ENCODE assay signal across 27 cellular contexts in genomic region chr22:29600846-29601245, GRCh38.
"Had no signal": no experiment of that assay in that cellular context is flagged by ENCODE, and none has a peak within 500 bp of the region (broad histone marks: within the 10 kb centered on the region; RNA-seq: fewer than 3 reads in every experiment).

No MANE protein-coding gene starts in this region.

- DNase-seq: activated CD4-positive, alpha-beta T cell treated with anti-CD3 and anti-CD28 coated beads for 4 hours; activated CD4-positive, alpha-beta T cell treated with anti-CD3 and anti-CD28 coated beads, Interleukin-2, amount 50 U/mL, for 4 hours; activated CD8-positive, alpha-beta T cell treated with anti-CD3 and anti-CD28 coated beads, Interleukin-2, amount 10 ng/mL, durations not matched to agents 7 days and 5 days; activated effector memory CD4-positive, alpha-beta T cell treated with anti-CD3 and anti-CD28 coated beads, Interleukin-2, amount 50 U/mL, for 16 hours; activated naive CD4-positive, alpha-beta T cell treated with anti-CD3 and anti-CD28 coated beads for 36 hours; activated T-cell treated with anti-CD3 and anti-CD28 coated beads, Interleukin-2, amount 50 U/mL, for 24 hours; amygdala; KG1; NCI-H1092; NCI-H1417; NCI-H1930; NCI-H2171; NCI-H2227 treated with DMSO at 0.1 percent for 48 hours; NCI-H510A; NCI-H526 treated with DMSO at 0.1 percent for 48 hours; NK-92 treated with Interleukin-12 subunit alpha and Interleukin-12 subunit beta, amount 100 ng/mL, for 24 hours; OCI-M1; Peyer's patch; SHP77 had no signal

- ATAC-seq: activated CD4-positive, CD25-positive, alpha-beta regulatory T cell treated with anti-CD3 and anti-CD28 coated beads, Interleukin-2, amount 50 U/mL, for 24 hours; activated CD8-positive, alpha-beta T cell treated with anti-CD3 and anti-CD28 coated beads, Interleukin-2, amount 10 ng/mL, durations not matched to agents 7 days and 5 days; SK-N-SH treated with all-trans-retinoic acid at 6 μM for 48 hours had no signal

- H3K27me3 ChIP-seq: cardiac muscle cell, Peyer's patch, SJSA1 had no signal

- H3K36me3 Mint-ChIP-seq: activated naive CD8-positive, alpha-beta T cell had no signal

- H3K27ac ChIP-seq: cardiac muscle cell, Peyer's patch, SJSA1 had no signal

- H3K36me3 ChIP-seq: cardiac muscle cell, Peyer's patch had no signal

- H3K9me3 Mint-ChIP-seq: activated naive CD4-positive, alpha-beta T cell treated with anti-CD3 and anti-CD28 coated beads for 36 hours; activated T-cell treated with anti-CD3 and anti-CD28 coated beads, Interleukin-2, amount 50 U/mL, for 24 hours; activated T-helper 1 cell treated with anti-CD3 and anti-CD28 coated beads, Interleukin-12 subunit alpha, Interleukin-12 subunit beta, Interleukin-2, Interleukin-4 antibody, amounts not matched to agents 30 ng/mL and 10 ng/mL and 1 ng/mL, durations not matched to agents 14 hours and 24 hours and 36 hours; T-helper 1 cell treated with Interleukin-12 subunit alpha and Interleukin-12 subunit beta and Interleukin-4 antibody, amounts not matched to agents 30 μg/mL and 1 μg/mL, for 36 hours had no signal

- H3K27ac Mint-ChIP-seq: activated CD8-positive, alpha-beta T cell treated with anti-CD3 and anti-CD28 coated beads, Interleukin-2, amount 10 ng/mL, durations not matched to agents 7 days and 5 days; activated naive CD4-positive, alpha-beta T cell treated with anti-CD3 and anti-CD28 coated beads for 36 hours; activated naive CD8-positive, alpha-beta T cell; activated T-cell treated with anti-CD3 and anti-CD28 coated beads, Interleukin-2, amount 50 U/mL, for 24 hours; activated T-helper 1 cell treated with anti-CD3 and anti-CD28 coated beads, Interleukin-12 subunit alpha, Interleukin-12 subunit beta, Interleukin-2, Interleukin-4 antibody, amounts not matched to agents 30 ng/mL and 10 ng/mL and 1 ng/mL, durations not matched to agents 14 hours and 24 hours and 36 hours; brain; T-helper 1 cell treated with Interleukin-12 subunit alpha and Interleukin-12 subunit beta and Interleukin-4 antibody, amounts not matched to agents 30 μg/mL and 1 μg/mL, for 36 hours had no signal

- H3K4me3 Mint-ChIP-seq: activated CD8-positive, alpha-beta T cell treated with anti-CD3 and anti-CD28 coated beads, Interleukin-2, amount 10 ng/mL, durations not matched to agents 7 days and 5 days; activated naive CD4-positive, alpha-beta T cell treated with anti-CD3 and anti-CD28 coated beads for 36 hours; activated naive CD8-positive, alpha-beta T cell; activated T-cell treated with anti-CD3 and anti-CD28 coated beads, Interleukin-2, amount 50 U/mL, for 24 hours; T-helper 1 cell treated with Interleukin-12 subunit alpha and Interleukin-12 subunit beta and Interleukin-4 antibody, amounts not matched to agents 30 μg/mL and 1 μg/mL, for 36 hours had no signal

- H3K4me3 ChIP-seq: cardiac muscle cell, Peyer's patch, SJSA1 had no signal

- H3K27me3 Mint-ChIP-seq: activated naive CD8-positive, alpha-beta T cell; activated T-cell treated with anti-CD3 and anti-CD28 coated beads, Interleukin-2, amount 50 U/mL, for 24 hours had no signal

- H3K9me3 ChIP-seq: SJSA1 had no signal
